19 cellular contexts compared by ENCODE assay signal in the genomic region with DNA sequence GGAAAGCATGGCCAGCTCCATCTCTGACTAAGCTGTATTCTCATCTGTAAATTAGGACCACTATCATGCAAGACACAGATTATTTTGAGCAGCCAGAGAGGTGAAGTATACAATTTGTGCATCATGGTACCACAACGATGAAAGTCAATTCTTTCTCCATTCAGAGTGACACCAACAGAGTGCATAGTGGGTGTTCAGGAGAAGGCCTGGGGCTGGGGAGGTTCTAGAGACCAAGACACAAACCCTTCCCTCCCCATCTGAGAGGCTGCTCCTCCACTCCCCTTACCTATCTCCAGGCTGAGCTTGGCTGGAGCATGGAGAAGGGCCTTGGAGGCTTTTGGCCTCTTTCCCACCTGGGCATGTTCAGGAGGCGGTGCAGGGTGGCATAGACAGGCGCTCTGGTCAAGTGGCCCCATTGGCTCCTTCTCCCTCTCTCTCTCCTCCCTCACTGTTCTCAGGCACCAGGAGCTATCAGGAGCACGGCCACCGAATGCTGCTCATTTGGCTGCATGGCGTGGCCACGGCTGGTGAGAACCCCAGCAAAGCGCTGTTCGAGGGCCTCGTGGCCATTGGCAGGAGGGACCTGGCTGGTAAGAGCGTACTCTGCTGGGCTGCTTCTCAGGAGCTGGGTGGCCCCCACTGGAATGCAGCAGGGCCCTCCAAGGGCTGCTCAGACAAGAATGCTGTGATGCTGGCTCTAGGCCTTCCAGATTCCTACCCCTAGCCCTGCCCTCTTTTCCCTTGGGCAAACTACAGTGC. TPM values are rescaled to one million over a fixed set of nuclear protein-coding genes. Genes with fewer than 3 reads are reported as not detected.
DNase-seq lines count a peak whose midpoint lies in the region; ATAC-seq, FAIRE-seq and TF ChIP-seq lines count a peak whose summit lies in the region.
"Had no signal": no experiment of that assay in that cellular context is flagged by ENCODE, and none has a peak within 500 bp of the region (broad histone marks: within the 10 kb centered on the region; RNA-seq: fewer than 3 reads in every experiment).

No MANE protein-coding gene starts in this region.

- no peak overlapping the region for H3K4me2 ChIP-seq in A549
- H3K4me2 ChIP-seq: hepatocyte had no signal

- H3K36me3 ChIP-seq in bronchial epithelial cell (ENCODE audit: control insufficient read depth, insufficient read depth, low read length), result no peaks in the 10 kb centered on the region
- H3K36me3 ChIP-seq: breast epithelium, prostate gland had no signal

- POLR2A ChIA-PET in A549 (lab: Yijun Ruan, JAX), result interaction anchor here (0.6 kb wide), 1 partner anchor 235 kb away, joined by 3 read pairs; no protein-coding TSS in a partner anchor

- H3K4me1 Mint-ChIP-seq in nephron progenitor cell, result peaks cover 4% of the 10 kb centered on the region

- peaks cover 15% of the 10 kb centered on the region for H3K27me3 Mint-ChIP-seq in nephron progenitor cell (ENCODE audit: low read depth, poor library complexity)

- ATAC-seq in A549 (peak; percentile 49 to 58; a peak in 4 of 6 replicates), HG03159 (IDR thresholded peaks at IDR 0.05; ENCODE audit: unreplicated experiment) (no peak), HG03439 (IDR thresholded peaks at IDR 0.05; ENCODE audit: unreplicated experiment) (no peak), HG02870 (IDR thresholded peaks at IDR 0.05; ENCODE audit: unreplicated experiment) (no peak), GM19324 (IDR thresholded peaks at IDR 0.05; ENCODE audit: low FRiP score, unreplicated experiment) (no peak)

- no peak overlapping the region for H3K4me3 Mint-ChIP-seq in nephron progenitor cell
- H3K4me3 Mint-ChIP-seq: dendritic cell treated with granulocyte-macrophage colony-stimulating factor and Interleukin-4, amounts not matched to agents 40 ng/mL and 50 ng/mL, for 4 days had no signal

- peaks cover 28% of the 10 kb centered on the region for H3K9me3 Mint-ChIP-seq in nephron progenitor cell

- no peak for TF ChIP-seq CTCF in A549 (IDR thresholded peaks at IDR 0.05)
- no peak for TF ChIP-seq CTCF in GM10266 (IDR thresholded peaks at IDR 0.05; ENCODE audit: control insufficient read depth, insufficient read depth, low read depth, missing control alignments)
- TF ChIP-seq CTCF in bronchial epithelial cell (IDR thresholded peaks at IDR 0.05; ENCODE audit: insufficient read depth, low read length, severe bottlenecking), result no peak
- TF ChIP-seq CTCF in nephron progenitor cell (IDR thresholded peaks at IDR 0.05), result no peak

- FAIRE-seq in A549 (lab: Jason Lieb, UNC) (no peak), bronchial epithelial cell (lab: Jason Lieb, UNC) (peak; percentile 18)
- FAIRE-seq: small intestine had no signal

- CTCF ChIA-PET in A549 (lab: Yijun Ruan, JAX), result interaction anchor here (0.6 to 1.2 kb wide), 4 partner anchors 38 to 114 kb away, joined by 3 read pairs; no protein-coding TSS in a partner anchor

- no peak for TF ChIP-seq EP300 in A549 (IDR thresholded peaks at IDR 0.05)

- no peak overlapping the region for H3K27ac ChIP-seq in A549
- H3K27ac ChIP-seq: breast epithelium, hepatocyte, prostate gland, suprapubic skin had no signal

- H3K4me3 ChIP-seq in A549 (no peak overlapping the region), bronchial epithelial cell (ENCODE audit: low read depth, low read length) (no peak overlapping the region)
- H3K4me3 ChIP-seq: breast epithelium, hepatocyte, prostate gland, suprapubic skin had no signal

- DNase-seq in A549 (ENCODE audit: low read depth in 1 of 2, low spot score in 1 of 2) (no peak), GM10266 (ENCODE audit: extremely low spot score) (peak; percentile 1), bronchial epithelial cell (ENCODE audit: low read depth) (no peak), nephron progenitor cell (no peak)
- DNase-seq: DMS79 treated with DMSO at 0.1 percent for 48 hours; NCI-H1105 treated with DMSO at 0.1 percent for 48 hours; NCI-H748 treated with DMSO at 0.1 percent for 48 hours; small intestine; stimulated activated CD4-positive, alpha-beta T cell treated with anti-CD3 and anti-CD28 coated beads, Interleukin-4, amount 100 ng/mL, for 24 hours; T-helper 9 cell had no signal

- peaks cover 44% of the 10 kb centered on the region for H3K36me3 Mint-ChIP-seq in nephron progenitor cell (ENCODE audit: low read depth)

- WGBS in A549 (ENCODE audit: missing lambda C conversion rate), result 91% methylated on average over 11 of the region's 11 CpGs

- H3K27ac Mint-ChIP-seq in nephron progenitor cell, result peak overlapping the region; percentile 91
- H3K27ac Mint-ChIP-seq: dendritic cell treated with granulocyte-macrophage colony-stimulating factor and Interleukin-4, amounts not matched to agents 40 ng/mL and 50 ng/mL, for 4 days had no signal

- H3K27me3 ChIP-seq in bronchial epithelial cell (ENCODE audit: control insufficient read depth, insufficient read depth, low read length), result no peaks in the 10 kb centered on the region
- H3K27me3 ChIP-seq: breast epithelium, hepatocyte, suprapubic skin had no signal

- TF ChIP-seq POLR2A in A549 (IDR thresholded peaks at IDR 0.05; ENCODE audit: low read length), result no peak

- no peaks in the 10 kb centered on the region for H3K4me1 ChIP-seq in A549
- H3K4me1 ChIP-seq: breast epithelium, prostate gland, suprapubic skin had no signal

- TF ChIP-seq RAD21 in A549 (conservative IDR thresholded peaks at IDR 0.05 in 1 of 2, IDR thresholded peaks at IDR 0.05 in 1 of 2), result no peak

- H3K9me3 ChIP-seq in A549, result peaks cover 2% of the 10 kb centered on the region; the same call in 1 of the 3 replicates
- H3K9me3 ChIP-seq: breast epithelium, prostate gland, suprapubic skin had no signal

TF ChIP-seq in A549, 52 proteins besides CTCF, POLR2A, EP300 and RAD21:
- TF ChIP-seq HDAC2 (IDR thresholded peaks at IDR 0.05) (no peak), POLR2AphosphoS2 (conservative IDR thresholded peaks at IDR 0.05; ENCODE audit: low read length) (0 out of 2 replicates have a peak, but pooled peaks have one; percentile 45), ZC3H11A (IDR thresholded peaks at IDR 0.05) (no peak), CEBPB (IDR thresholded peaks at IDR 0.05) (no peak), EHF (CRISPR knock-in tag; IDR thresholded peaks at IDR 0.05) (no peak), KDM5A (IDR thresholded peaks at IDR 0.05) (no peak)
- TF ChIP-seq, protein P1, sequence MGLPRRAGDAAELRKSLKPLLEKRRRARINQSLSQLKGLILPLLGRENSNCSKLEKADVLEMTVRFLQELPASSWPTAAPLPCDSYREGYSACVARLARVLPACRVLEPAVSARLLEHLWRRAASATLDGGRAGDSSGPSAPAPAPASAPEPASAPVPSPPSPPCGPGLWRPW (IDR thresholded peaks at IDR 0.05), result no peak
- TF ChIP-seq, protein P2, sequence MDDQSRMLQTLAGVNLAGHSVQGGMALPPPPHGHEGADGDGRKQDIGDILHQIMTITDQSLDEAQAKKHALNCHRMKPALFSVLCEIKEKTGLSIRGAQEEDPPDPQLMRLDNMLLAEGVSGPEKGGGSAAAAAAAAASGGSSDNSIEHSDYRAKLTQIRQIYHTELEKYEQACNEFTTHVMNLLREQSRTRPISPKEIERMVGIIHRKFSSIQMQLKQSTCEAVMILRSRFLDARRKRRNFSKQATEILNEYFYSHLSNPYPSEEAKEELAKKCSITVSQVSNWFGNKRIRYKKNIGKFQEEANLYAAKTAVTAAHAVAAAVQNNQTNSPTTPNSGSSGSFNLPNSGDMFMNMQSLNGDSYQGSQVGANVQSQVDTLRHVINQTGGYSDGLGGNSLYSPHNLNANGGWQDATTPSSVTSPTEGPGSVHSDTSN (IDR thresholded peaks at IDR 0.05), result no peak

RNA-seq across cellular contexts. Expression of a gene that starts 37.9 kb away (rescaled TPM):
- polyA plus RNA-seq in A549 (2011; rRNA removed) (2.7 and 3.3 TPM in 2 replicates), A549 (2017; fragmentation: RNase III; extraction: RNeasy Plus Mini Kit Qiagen cat#74134 plus additional on column Dnase treatment) (2.4 to 2.8 TPM (median 2.7 TPM) in 3 replicates)
- 3.8 and 5.4 TPM in 2 replicates for polyA plus RNA-seq in A549 (2012; cell fraction: cytosol; rRNA removed)
- 9.0 and 11.5 TPM in 2 replicates for polyA plus RNA-seq in A549 (2012; cell fraction: nucleus; rRNA removed)
- polyA minus RNA-seq in A549 (2011; rRNA and poly(A)+ RNA removed), result 5.3 and 6.3 TPM in 2 replicates
- 3.2 and 4.0 TPM in 2 replicates for total RNA-seq in bronchial epithelial cell

RNA-seq across cellular contexts. Expression of a gene that starts 40.2 kb away (rescaled TPM):
- polyA plus RNA-seq in A549 (2011; rRNA removed), result 146 and 155 TPM in 2 replicates
- polyA plus RNA-seq in A549 (2012; cell fraction: cytosol; rRNA removed), result 84.5 and 89.8 TPM in 2 replicates
- polyA plus RNA-seq in A549 (2012; cell fraction: nucleus; rRNA removed), result 39.9 and 74.5 TPM in 2 replicates
- 111 to 117 TPM (median 113 TPM) in 3 replicates for polyA plus RNA-seq in A549 (2017; fragmentation: RNase III; extraction: RNeasy Plus Mini Kit Qiagen cat#74134 plus additional on column Dnase treatment)
- 72.7 and 74.9 TPM in 2 replicates for polyA minus RNA-seq in A549 (2011; rRNA and poly(A)+ RNA removed)
- 72.6 and 95.8 TPM in 2 replicates for total RNA-seq in bronchial epithelial cell

Comparison
In these comparisons a context has a peak if more than half of its experiments do, and no peak if none do; other contexts are left out.
1. ATAC-seq: peak in A549 (2 of 2); none in HG03159 (single experiment), HG03439 (single experiment), HG02870 (single experiment) and GM19324 (single experiment).